9 cellular contexts compared by ENCODE assay signal in the genomic region with DNA sequence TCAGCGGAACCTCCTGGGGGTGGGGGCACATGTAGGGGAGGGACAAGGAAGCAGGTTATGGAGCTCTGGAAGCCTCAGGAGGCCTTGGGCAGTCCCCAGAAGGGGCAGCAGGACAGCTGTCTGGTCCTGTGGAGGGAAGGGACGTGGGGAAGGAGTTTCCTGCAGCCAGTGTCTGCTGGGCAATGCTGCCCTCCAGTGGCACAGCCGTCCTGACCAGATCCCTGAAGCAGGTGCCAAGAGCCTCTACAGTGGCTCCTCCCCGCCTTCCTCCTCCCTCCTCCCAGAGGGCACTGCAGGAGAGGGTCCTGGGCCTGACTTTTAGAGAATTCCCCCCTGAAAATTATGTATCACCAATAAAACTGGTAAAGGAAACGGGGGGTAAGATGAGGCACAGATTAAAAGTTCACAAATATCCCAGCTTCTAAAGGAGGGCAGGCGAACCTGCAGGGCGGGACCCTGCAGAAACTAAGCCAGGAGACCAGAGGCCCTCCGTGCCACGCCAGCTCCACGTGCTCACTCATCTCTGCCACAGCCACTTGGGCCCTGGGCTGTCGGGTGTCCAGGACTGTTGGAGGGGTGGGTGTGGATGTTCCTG.
DNase-seq lines count a peak whose midpoint lies in the region; ATAC-seq and TF ChIP-seq lines count a peak whose summit lies in the region.
"Had no signal": no experiment of that assay in that cellular context is flagged by ENCODE, and none has a peak within 500 bp of the region (broad histone marks: within the 10 kb centered on the region; RNA-seq: fewer than 3 reads in every experiment).

No MANE protein-coding gene starts in this region.

- POLR2A ChIA-PET in HCT116 (lab: Charles Lee): no interaction called here
- POLR2A ChIA-PET in activated CD4-positive, alpha-beta T cell treated with anti-CD3 and anti-CD28 coated beads, Interleukin-2, amount 10 ng/mL, durations not matched to agents 7 days and 5 days (lab: Charles Lee): no interaction called here

- BruUV-seq in HCT116 (replicated peaks; lab: Mats Ljungman, UMichigan): no TSS peak

- H3K4me3 Mint-ChIP-seq in activated CD4-positive, alpha-beta T cell treated with anti-CD3 and anti-CD28 coated beads, Interleukin-2, amount 10 ng/mL, durations not matched to agents 7 days and 5 days: no peak overlapping the region

- no peak overlapping the region for H2AK5ac ChIP-seq in trophoblast cell (ENCODE audit: low read length)

- CTCF ChIA-PET in HCT116 (lab: Charles Lee): interaction anchor here (0.7 kb wide), 1 partner anchor 735 kb away, joined by 3 read pairs; no protein-coding TSS in a partner anchor
- CTCF ChIA-PET in activated CD4-positive, alpha-beta T cell treated with anti-CD3 and anti-CD28 coated beads, Interleukin-2, amount 10 ng/mL, durations not matched to agents 7 days and 5 days (lab: Charles Lee): interaction anchor here (0.6 kb wide), 1 partner anchor 248 kb away, joined by 4 read pairs; no protein-coding TSS in a partner anchor

- no peak overlapping the region for H3K14ac ChIP-seq in trophoblast cell (ENCODE audit: low read length)

- H4K12ac ChIP-seq in trophoblast cell (ENCODE audit: low read depth, low read length): no peak overlapping the region

- no peak overlapping the region for H3K9ac ChIP-seq in HCT116 (ENCODE audit: low read length)
- H3K9ac ChIP-seq in trophoblast cell (ENCODE audit: low read length): no peak overlapping the region
- H3K9ac ChIP-seq: parathyroid adenoma had no signal

- no peaks in the 10 kb centered on the region for H3K4me1 Mint-ChIP-seq in activated CD4-positive, alpha-beta T cell treated with anti-CD3 and anti-CD28 coated beads, Interleukin-2, amount 10 ng/mL, durations not matched to agents 7 days and 5 days

- peaks cover 7% of the 10 kb centered on the region for H3K36me3 Mint-ChIP-seq in activated CD4-positive, alpha-beta T cell treated with anti-CD3 and anti-CD28 coated beads, Interleukin-2, amount 10 ng/mL, durations not matched to agents 7 days and 5 days (ENCODE audit: low read depth)

- no peak overlapping the region for H3K23ac ChIP-seq in trophoblast cell (ENCODE audit: low read length)

- no peaks in the 10 kb centered on the region for H3K9me2 ChIP-seq in HCT116 (ENCODE audit: insufficient read depth)

- H3K27ac Mint-ChIP-seq in activated CD4-positive, alpha-beta T cell treated with anti-CD3 and anti-CD28 coated beads, Interleukin-2, amount 10 ng/mL, durations not matched to agents 7 days and 5 days: no peak overlapping the region

- no peaks in the 10 kb centered on the region for H3K9me3 ChIP-seq in HCT116 (ENCODE audit: control insufficient read depth in 1 of 2, insufficient read depth in 1 of 2, low read depth in 1 of 2, low read length in 2 of 2)
- H3K9me3 ChIP-seq in RWPE2 (ENCODE audit: severe bottlenecking): no peaks in the 10 kb centered on the region
- H3K9me3 ChIP-seq in trophoblast cell (ENCODE audit: insufficient read depth, low read depth, low read length): no peaks in the 10 kb centered on the region

- no peaks in the 10 kb centered on the region for H3K27me3 Mint-ChIP-seq in activated CD4-positive, alpha-beta T cell treated with anti-CD3 and anti-CD28 coated beads, Interleukin-2, amount 10 ng/mL, durations not matched to agents 7 days and 5 days

- H4K20me1 ChIP-seq in HCT116 (ENCODE audit: insufficient read depth): no peaks in the 10 kb centered on the region

- no peak overlapping the region for H2BK120ac ChIP-seq in trophoblast cell (ENCODE audit: insufficient read depth, low read length, poor library complexity)

- H3K79me2 ChIP-seq in HCT116 (ENCODE audit: insufficient read depth, low read length) (no peaks in the 10 kb centered on the region), trophoblast cell (ENCODE audit: control insufficient read depth, insufficient read depth, low read length, poor library complexity) (no peaks in the 10 kb centered on the region)
- H3K79me2 ChIP-seq: parathyroid adenoma had no signal

- no CpG with 5 or more reads among the region's 11 CpGs for WGBS in trophoblast cell (ENCODE audit: extremely low coverage, insufficient coverage, insufficient read length)

- H3K27ac ChIP-seq in HCT116 (ENCODE audit: low read depth, low read length) (no peak overlapping the region), RWPE2 (ENCODE audit: poor library complexity, severe bottlenecking) (no peak overlapping the region), trophoblast cell (ENCODE audit: low read depth, low read length) (no peak overlapping the region)
- H3K27ac ChIP-seq: parathyroid adenoma had no signal

- no peaks in the 10 kb centered on the region for H3K27me3 ChIP-seq in HCT116 (ENCODE audit: insufficient read depth, low read length)
- H3K27me3 ChIP-seq in RWPE2 (ENCODE audit: insufficient read depth, poor library complexity, severe bottlenecking): no peaks in the 10 kb centered on the region
- no peaks in the 10 kb centered on the region for H3K27me3 ChIP-seq in trophoblast cell (ENCODE audit: insufficient read depth, low read length)

- H3K4me2 ChIP-seq in HCT116 (ENCODE audit: low read length) (no peak overlapping the region), trophoblast cell (ENCODE audit: low read length) (no peak overlapping the region)

- no peaks in the 10 kb centered on the region for H3K9me3 Mint-ChIP-seq in activated CD4-positive, alpha-beta T cell treated with anti-CD3 and anti-CD28 coated beads, Interleukin-2, amount 10 ng/mL, durations not matched to agents 7 days and 5 days

- no peak overlapping the region for H3K4me3 ChIP-seq in HCT116 (replicated peaks in 1 of 2; ENCODE audit: low read depth in 1 of 2, low read length in 2 of 2)
- no peak overlapping the region for H3K4me3 ChIP-seq in RWPE2 (ENCODE audit: severe bottlenecking)
- no peak overlapping the region for H3K4me3 ChIP-seq in trophoblast cell (ENCODE audit: low read depth, low read length)

- no peak overlapping the region for H3K4ac ChIP-seq in trophoblast cell (ENCODE audit: low read depth, low read length)

- ATAC-seq in HCT116 (peak; percentile 92), RWPE2 (ENCODE audit: low read depth) (peak; percentile 73), GM21390 (IDR thresholded peaks at IDR 0.05; ENCODE audit: unreplicated experiment) (no peak)

- peak; percentile 84 for TF ChIP-seq RAD21 in HCT116 (IDR thresholded peaks at IDR 0.05; ENCODE audit: low read depth)

- H2BK12ac ChIP-seq in trophoblast cell (ENCODE audit: low read length): no peak overlapping the region

- peak; percentile 40 for DNase-seq in COR-L47 (lab: John Stamatoyannopoulos, UW)
- DNase-seq in HCT116 (ENCODE audit: low read depth, low spot score): peak; percentile 18
- DNase-seq in RWPE2 (ENCODE audit: low spot score): no peak
- DNase-seq in fibroblast of peridontal ligament (ENCODE audit: extremely low read depth): peak; percentile 64
- peak; percentile 24 to 27 for DNase-seq in trophoblast cell
- DNase-seq in activated CD4-positive, alpha-beta T cell treated with anti-CD3 and anti-CD28 coated beads, Interleukin-2, amount 10 ng/mL, durations not matched to agents 7 days and 5 days: no peak
- DNase-seq in cortex of kidney (lab: John Stamatoyannopoulos, UW): no peak

- TF ChIP-seq CTCF in HCT116 (IDR thresholded peaks at IDR 0.05 in 2 of 3, conservative IDR thresholded peaks at IDR 0.05 in 1 of 3; ENCODE audit: borderline replicate concordance in 1 of 3, insufficient read depth in 1 of 3, low read depth in 2 of 3, low read length in 2 of 3): peak; percentile 68 to 71 (median 68)
- TF ChIP-seq CTCF in RWPE2 (IDR thresholded peaks at IDR 0.05; ENCODE audit: poor library complexity, severe bottlenecking): peak; percentile 73

- H2AFZ ChIP-seq in HCT116 (ENCODE audit: low read depth, low read length, poor library complexity, severe bottlenecking): no peak overlapping the region
- no peak overlapping the region for H2AFZ ChIP-seq in trophoblast cell (ENCODE audit: insufficient read depth, low read length, poor library complexity)
- H2AFZ ChIP-seq: parathyroid adenoma had no signal

- RAD21 ChIA-PET in HCT116 (lab: Charles Lee; ENCODE audit: low non-redundant PET in 1 of 2, low total read pairs in 2 of 2, uncharacterized antibody in 2 of 2, unreplicated experiment in 2 of 2): no interaction called here

- no peak overlapping the region for H4K91ac ChIP-seq in trophoblast cell (ENCODE audit: low read depth, low read length)

- H3K18ac ChIP-seq in trophoblast cell (ENCODE audit: low read length): no peak overlapping the region

- H4K8ac ChIP-seq in trophoblast cell (ENCODE audit: low read depth, low read length): no peak overlapping the region

- H3K36me3 ChIP-seq in HCT116 (ENCODE audit: control insufficient read depth in 1 of 2, insufficient read depth in 2 of 2, low read length in 2 of 2) (peaks cover 0 to 10% of the 10 kb centered on the region in 2 experiments; a peak in 2 of 4 replicates), RWPE2 (ENCODE audit: low read depth) (no peaks in the 10 kb centered on the region), trophoblast cell (ENCODE audit: control insufficient read depth in 1 of 2, insufficient read depth in 2 of 2, low read length in 2 of 2) (peaks cover 1 to 5% of the 10 kb centered on the region in 2 experiments)

- TF ChIP-seq POLR2A in HCT116 (IDR thresholded peaks at IDR 0.05; ENCODE audit: borderline replicate concordance, extremely low read depth, insufficient read depth, insufficient read length): no peak

- H3K79me1 ChIP-seq in trophoblast cell (ENCODE audit: low read length): no peaks in the 10 kb centered on the region

- H3K4me1 ChIP-seq in HCT116 (ENCODE audit: control insufficient read depth in 1 of 2, insufficient read depth in 2 of 2, low read length in 2 of 2) (peaks cover 0 to 6% of the 10 kb centered on the region in 2 experiments; a peak in 1 of 4 replicates), RWPE2 (ENCODE audit: insufficient read depth, poor library complexity, severe bottlenecking) (no peaks in the 10 kb centered on the region), trophoblast cell (ENCODE audit: control insufficient read depth in 1 of 2, insufficient read depth in 2 of 2, low read length in 2 of 2) (no peaks in the 10 kb centered on the region)
- H3K4me1 ChIP-seq: parathyroid adenoma had no signal

- intact Hi-C loops in HCT116 (cut with micrococcal nuclease): loop anchor here (2.0 kb wide), 1 partner anchor 72 kb away; no protein-coding TSS in a partner anchor

- no peak overlapping the region for H2BK5ac ChIP-seq in trophoblast cell (ENCODE audit: low read depth, low read length, poor library complexity)

TF ChIP-seq in HCT116, 20 proteins besides CTCF, POLR2A, EP300 and RAD21:
- no peak for TF ChIP-seq ELF1 (IDR thresholded peaks at IDR 0.05; ENCODE audit: borderline replicate concordance, low read depth)
- TF ChIP-seq FOSL1 (IDR thresholded peaks at IDR 0.05; ENCODE audit: low read depth): no peak
- TF ChIP-seq SP1 (IDR thresholded peaks at IDR 0.05; ENCODE audit: low read depth): no peak

Comparison
In these comparisons a context has a peak if more than half of its experiments do, and no peak if none do; other contexts are left out.
1. DNase-seq: peak in COR-L47 (single experiment), HCT116 (single experiment), fibroblast of peridontal ligament (single experiment) and trophoblast cell (2 of 2); none in RWPE2 (single experiment), activated CD4-positive, alpha-beta T cell treated with anti-CD3 and anti-CD28 coated beads, Interleukin-2, amount 10 ng/mL, durations not matched to agents 7 days and 5 days (single experiment) and cortex of kidney (single experiment).